ENCODE assay signal across 8 cellular contexts in the genomic region with DNA sequence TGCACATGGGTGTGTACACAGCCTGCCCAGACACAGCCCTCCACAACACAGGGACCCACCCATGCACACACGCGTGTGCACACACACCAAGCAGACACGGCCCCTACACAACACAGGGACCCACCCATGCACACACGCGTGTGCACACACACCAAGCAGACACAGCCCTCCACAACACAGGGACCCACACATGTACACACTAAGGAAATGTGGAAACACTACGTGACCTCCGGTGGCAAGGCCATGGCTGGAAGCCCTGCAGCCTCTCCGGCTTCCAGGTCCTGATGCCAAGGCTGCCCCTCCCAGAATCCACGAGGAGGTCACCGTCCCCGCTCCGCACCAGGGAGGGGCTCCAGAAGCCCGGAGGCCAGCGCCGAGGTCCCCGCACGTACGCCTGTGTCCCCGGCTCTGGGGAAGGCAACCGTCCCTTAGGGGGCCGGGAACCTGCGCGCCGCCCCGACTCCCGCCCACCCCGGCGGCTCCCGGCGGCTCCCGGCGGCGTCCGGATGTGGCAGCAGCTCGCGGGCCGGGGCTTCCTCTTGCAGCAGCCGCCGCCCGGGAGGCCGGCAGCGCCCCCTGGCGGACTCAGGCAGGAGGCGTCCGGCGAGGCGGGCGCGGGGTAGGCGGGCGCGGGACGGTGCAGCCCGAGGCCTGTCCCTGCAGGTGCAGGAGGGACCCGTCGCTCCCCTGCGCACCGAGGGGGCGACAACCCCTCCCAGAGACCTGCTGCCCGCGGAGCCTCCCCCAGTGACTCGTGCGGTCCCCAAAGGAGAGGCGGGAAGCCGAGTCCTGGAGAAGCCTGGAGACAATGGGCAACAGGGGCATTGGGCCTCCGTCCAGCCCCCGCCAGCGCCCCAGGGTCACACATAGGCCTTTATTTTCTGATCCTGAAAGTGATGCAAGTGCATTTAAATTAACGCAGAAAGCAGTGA. TPM values are rescaled to one million over a fixed set of nuclear protein-coding genes. Genes with fewer than 3 reads are reported as not detected.
A peak's percentile ranks its signal among the peaks of the same experiment; 100 is the strongest.
DNase-seq lines count a peak whose midpoint lies in the region; ATAC-seq, FAIRE-seq and TF ChIP-seq lines count a peak whose summit lies in the region.

No MANE protein-coding gene starts in this region.

- CTCF ChIA-PET in PC-9 (lab: Charles Lee): interaction anchor here (0.6 to 1.0 kb wide), 2 partner anchors 21 to 102 kb away, joined by 3 to 4 read pairs; no protein-coding TSS in a partner anchor

- no peaks in the 10 kb centered on the region for H4K20me1 ChIP-seq in PC-9 (ENCODE audit: insufficient read depth)
- H4K20me1 ChIP-seq in fibroblast of lung (ENCODE audit: control insufficient read depth, extremely low read depth, insufficient read depth, low read length): no peaks in the 10 kb centered on the region

- H3K9me3 ChIP-seq in PC-9 (ENCODE audit: insufficient read depth, low read depth): no peaks in the 10 kb centered on the region
- no peaks in the 10 kb centered on the region for H3K9me3 ChIP-seq in fibroblast of lung (ENCODE audit: control insufficient read depth, insufficient read depth, low read depth, low read length)

- intact Hi-C loops in PC-9 (cut with micrococcal nuclease; ENCODE audit: unreplicated experiment): loop anchor here (1.0 to 5.0 kb wide), 3 partner anchors 53 to 359 kb away; no protein-coding TSS in a partner anchor

- H3K9me3 Mint-ChIP-seq in activated T-cell treated with anti-CD3 and anti-CD28 coated beads, Interleukin-2, amount 50 U/mL, for 4 hours: no peaks in the 10 kb centered on the region
- peaks cover 0 to 3% (median 0%) of the 10 kb centered on the region in 9 donors for H3K9me3 Mint-ChIP-seq in naive thymus-derived CD8-positive, alpha-beta T cell
- H3K9me3 Mint-ChIP-seq in stimulated activated naive B cell treated with anti-CD40 and anti-IgM and Interleukin-4, amounts not matched to agents 10 μg/mL and 1 μg/mL and 100 μg/mL, for 72 hours: peaks cover 0 to 3% of the 10 kb centered on the region in 2 donors

- H3K27ac ChIP-seq in PC-9 (no peak overlapping the region), fibroblast of lung (ENCODE audit: insufficient read depth, low read length) (peak overlapping the region; percentile 20)

- H3K4me2 ChIP-seq in PC-9 (peak overlapping the region; percentile 87), fibroblast of lung (ENCODE audit: extremely low read depth, insufficient read depth, low read length) (peak overlapping the region; percentile 94)

- ATAC-seq in GM21381 (IDR thresholded peaks at IDR 0.05; ENCODE audit: unreplicated experiment): peak; percentile 95
- peak; percentile 99 for ATAC-seq in activated T-cell treated with anti-CD3 and anti-CD28 coated beads, Interleukin-2, amount 50 U/mL, for 4 hours
- peak; percentile 95 to 96 for ATAC-seq in naive thymus-derived CD8-positive, alpha-beta T cell
- peak; percentile 98 for ATAC-seq in stimulated activated naive B cell treated with anti-CD40 and anti-IgM and Interleukin-4, amounts not matched to agents 10 μg/mL and 1 μg/mL and 100 μg/mL, for 72 hours (replicated peaks)

- H3K9me2 ChIP-seq in PC-9 (ENCODE audit: insufficient read depth): no peaks in the 10 kb centered on the region

- H3K79me2 ChIP-seq in PC-9 (ENCODE audit: low read depth): no peaks in the 10 kb centered on the region
- H3K79me2 ChIP-seq in fibroblast of lung (ENCODE audit: control insufficient read depth, insufficient read depth, low read length): no peaks in the 10 kb centered on the region

- H3K9ac ChIP-seq in fibroblast of lung (ENCODE audit: insufficient read depth, low read length): peak overlapping the region; percentile 55

- peaks cover 5% of the 10 kb centered on the region for H3K4me1 Mint-ChIP-seq in activated T-cell treated with anti-CD3 and anti-CD28 coated beads, Interleukin-2, amount 50 U/mL, for 4 hours (ENCODE audit: low read depth)
- peaks cover 2 to 6% (median 6%) of the 10 kb centered on the region in 4 donors for H3K4me1 Mint-ChIP-seq in naive thymus-derived CD8-positive, alpha-beta T cell
- peaks cover 5 to 9% of the 10 kb centered on the region in 2 donors for H3K4me1 Mint-ChIP-seq in stimulated activated naive B cell treated with anti-CD40 and anti-IgM and Interleukin-4, amounts not matched to agents 10 μg/mL and 1 μg/mL and 100 μg/mL, for 72 hours

- 0 out of 2 replicates have a peak, but pooled peaks cover 4% of the 10 kb centered on the region for H3K4me1 ChIP-seq in PC-9 (replicated peaks; ENCODE audit: insufficient read depth)
- H3K4me1 ChIP-seq in fibroblast of lung (ENCODE audit: control insufficient read depth, extremely low read depth, insufficient read depth, low read length): peaks cover 6% of the 10 kb centered on the region

- peaks cover 15% of the 10 kb centered on the region; the same call in 1 of the 2 replicates for H3F3A ChIP-seq in PC-9 (ENCODE audit: insufficient read depth, low read depth)

- H3K4me3 Mint-ChIP-seq in activated T-cell treated with anti-CD3 and anti-CD28 coated beads, Interleukin-2, amount 50 U/mL, for 4 hours: peak overlapping the region; percentile 85
- H3K4me3 Mint-ChIP-seq in naive thymus-derived CD8-positive, alpha-beta T cell: peak overlapping the region; percentile 73 to 90 (median 87)
- peak overlapping the region; percentile 88 to 90 for H3K4me3 Mint-ChIP-seq in stimulated activated naive B cell treated with anti-CD40 and anti-IgM and Interleukin-4, amounts not matched to agents 10 μg/mL and 1 μg/mL and 100 μg/mL, for 72 hours

- peaks cover 27% of the 10 kb centered on the region for H3K27me3 ChIP-seq in PC-9 (ENCODE audit: insufficient read depth, low read depth)
- H3K27me3 ChIP-seq in fibroblast of lung (ENCODE audit: control insufficient read depth, insufficient read depth, low read length): no peaks in the 10 kb centered on the region

- POLR2A ChIA-PET in PC-9 (lab: Charles Lee; ENCODE audit: unreplicated experiment): interaction anchor here (0.9 kb wide), 1 partner anchor 451 kb away, joined by 3 read pairs; no protein-coding TSS in a partner anchor
- POLR2A ChIA-PET in naive thymus-derived CD8-positive, alpha-beta T cell (lab: Charles Lee): interaction anchor here (0.5 kb wide), 1 partner anchor 90 kb away, joined by 3 read pairs; no protein-coding TSS in a partner anchor

- H3K4me3 ChIP-seq in PC-9 (peak overlapping the region; percentile 59), fibroblast of lung (replicated peaks in 1 of 4; ENCODE audit: control extremely low read depth in 1 of 4, insufficient read depth in 1 of 4, low read depth in 3 of 4, low read length in 4 of 4) (peak overlapping the region; percentile 64 to 80 (median 76))

- no peak for FAIRE-seq in HTR-8/SVneo (lab: Jason Lieb, UNC)

- DNase-seq in DMS 273 (lab: John Stamatoyannopoulos, UW; ENCODE audit: unreplicated experiment) (peak; percentile 88), HTR-8/SVneo (ENCODE audit: insufficient read length, low spot score) (peak; percentile 68), PC-9 (peak; percentile 53 to 85), fibroblast of lung (ENCODE audit: low read depth in 2 of 2) (peak; percentile 59 to 69)
- peak; percentile 67 for DNase-seq in activated T-cell treated with anti-CD3 and anti-CD28 coated beads, Interleukin-2, amount 50 U/mL, for 4 hours
- peak; percentile 70 to 93 (median 85) for DNase-seq in naive thymus-derived CD8-positive, alpha-beta T cell
- peak; percentile 82 for DNase-seq in stimulated activated naive B cell treated with anti-CD40 and anti-IgM and Interleukin-4, amounts not matched to agents 10 μg/mL and 1 μg/mL and 100 μg/mL, for 72 hours

- H3K27ac Mint-ChIP-seq in naive thymus-derived CD8-positive, alpha-beta T cell: peak overlapping the region in 7 of 10 donors; percentile 47 to 89 (median 67)
- H3K27ac Mint-ChIP-seq in stimulated activated naive B cell treated with anti-CD40 and anti-IgM and Interleukin-4, amounts not matched to agents 10 μg/mL and 1 μg/mL and 100 μg/mL, for 72 hours: peak overlapping the region; percentile 37

- no TSS peak for BruUV-seq in PC-9 (replicated peaks; lab: Mats Ljungman, UMichigan)

- peak overlapping the region; percentile 90 for H2AFZ ChIP-seq in PC-9
- peak overlapping the region; percentile 99 for H2AFZ ChIP-seq in fibroblast of lung (ENCODE audit: low read length)

- TF ChIP-seq CTCF in PC-9 (conservative IDR thresholded peaks at IDR 0.05) (peak; percentile 61; the same call in 1 of the 2 replicates), fibroblast of lung (conservative IDR thresholded peaks at IDR 0.05 in 1 of 2, IDR thresholded peaks at IDR 0.05 in 1 of 2; ENCODE audit: low read depth in 1 of 2, low read length in 2 of 2) (peak; percentile 40 to 43)

- no peaks in the 10 kb centered on the region for H3K36me3 Mint-ChIP-seq in activated T-cell treated with anti-CD3 and anti-CD28 coated beads, Interleukin-2, amount 50 U/mL, for 4 hours (ENCODE audit: insufficient read depth)
- no peaks in the 10 kb centered on the region for H3K36me3 Mint-ChIP-seq in naive thymus-derived CD8-positive, alpha-beta T cell
- peaks cover 0 to 2% of the 10 kb centered on the region in 2 donors for H3K36me3 Mint-ChIP-seq in stimulated activated naive B cell treated with anti-CD40 and anti-IgM and Interleukin-4, amounts not matched to agents 10 μg/mL and 1 μg/mL and 100 μg/mL, for 72 hours

- no peaks in the 10 kb centered on the region for H3K36me3 ChIP-seq in PC-9 (ENCODE audit: low read depth)
- H3K36me3 ChIP-seq in fibroblast of lung (ENCODE audit: control insufficient read depth, insufficient read depth, low read length): no peaks in the 10 kb centered on the region

- no peaks in the 10 kb centered on the region for H3K27me3 Mint-ChIP-seq in activated T-cell treated with anti-CD3 and anti-CD28 coated beads, Interleukin-2, amount 50 U/mL, for 4 hours (ENCODE audit: low read depth)
- H3K27me3 Mint-ChIP-seq in naive thymus-derived CD8-positive, alpha-beta T cell: no peaks in the 10 kb centered on the region
- no peaks in the 10 kb centered on the region for H3K27me3 Mint-ChIP-seq in stimulated activated naive B cell treated with anti-CD40 and anti-IgM and Interleukin-4, amounts not matched to agents 10 μg/mL and 1 μg/mL and 100 μg/mL, for 72 hours

RNA-seq across cellular contexts. Expression of a gene that starts 29.9 kb away (rescaled TPM):
- total RNA-seq in PC-9 (2021) (22.2 and 22.9 TPM in 2 replicates), fibroblast of lung (2.3 and 4.8 TPM in 2 replicates)
- under 1 TPM; 0.19 to 0.40 (median 0.38) TPM for total RNA-seq in activated T-cell treated with anti-CD3 and anti-CD28 coated beads, Interleukin-2, amount 50 U/mL, for 4 hours
- 0.35 and 1.4 TPM in 2 replicates for polyA plus RNA-seq in fibroblast of lung
- 0.89 and 2.2 TPM in 2 replicates for polyA plus RNA-seq in fibroblast of lung (2012)
- polyA minus RNA-seq in fibroblast of lung (ENCODE audit: low replicate concordance): 0.26 TPM in 1 of 2 replicates, not detected in the other
- total RNA-seq in naive thymus-derived CD8-positive, alpha-beta T cell: not detected
- polyA plus RNA-seq in naive thymus-derived CD8-positive, alpha-beta T cell: not detected

RNA-seq across cellular contexts. Expression of a gene that starts 59.5 kb away (rescaled TPM):
- total RNA-seq in PC-9 (2021) (11.5 and 16.9 TPM in 2 replicates), fibroblast of lung (1.5 TPM in 2 replicates)
- under 1 TPM; 0.54 to 0.81 (median 0.79) TPM for total RNA-seq in activated T-cell treated with anti-CD3 and anti-CD28 coated beads, Interleukin-2, amount 50 U/mL, for 4 hours
- 0.59 and 0.62 TPM in 2 replicates for polyA plus RNA-seq in fibroblast of lung
- 0.64 and 1.0 TPM in 2 replicates for polyA plus RNA-seq in fibroblast of lung (2012)
- polyA minus RNA-seq in fibroblast of lung (ENCODE audit: low replicate concordance): 0.04 and 1.3 TPM in 2 replicates
- total RNA-seq in naive thymus-derived CD8-positive, alpha-beta T cell: 1 to 10 TPM; 1.1 to 1.2 TPM
- under 1 TPM in 2 of 3 donors, not detected in 1; 0.22 to 0.27 TPM for polyA plus RNA-seq in naive thymus-derived CD8-positive, alpha-beta T cell
